28 cellular contexts compared by ENCODE assay signal in the genomic region with DNA sequence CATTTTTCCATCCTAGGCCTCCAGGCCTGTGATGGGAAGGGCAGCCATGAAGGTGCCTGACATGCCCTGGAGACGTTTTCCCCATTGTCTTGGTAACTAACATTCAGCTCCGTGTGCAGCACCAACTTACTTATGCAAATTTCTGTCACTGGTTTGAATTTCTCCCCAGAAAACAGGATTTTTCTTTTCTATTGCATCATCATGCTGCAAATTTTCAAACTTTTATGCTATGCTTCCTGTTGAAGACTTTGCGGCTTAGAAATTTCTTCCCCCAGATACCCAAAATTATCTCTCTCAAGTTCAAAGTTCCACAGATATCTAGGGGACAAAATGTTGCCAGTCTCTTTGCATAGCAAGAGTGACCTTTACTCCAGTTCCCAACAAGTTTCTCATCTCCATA. TPM values are rescaled to one million over a fixed set of nuclear protein-coding genes. Genes with fewer than 3 reads are reported as not detected.
"Had no signal": no experiment of that assay in that cellular context is flagged by ENCODE, and none has a peak within 500 bp of the region (broad histone marks: within the 10 kb centered on the region; RNA-seq: fewer than 3 reads in every experiment).

No MANE protein-coding gene starts in this region.

- H3K36me3 Mint-ChIP-seq: stimulated activated effector memory CD8-positive, alpha-beta T cell treated with anti-CD3 and anti-CD28 coated beads, Interleukin-12 subunit alpha, Interleukin-12 subunit beta, amount 100 ng/mL, for 72 hours; stimulated activated memory B cell treated with anti-CD40 and anti-IgM and Interleukin-4, amounts not matched to agents 10 μg/mL and 1 μg/mL and 100 μg/mL, for 72 hours had no signal

- H3K36me3 ChIP-seq: stomach, suprapubic skin, thoracic aorta, thyroid gland, tibial artery, tibial nerve, transverse colon, upper lobe of left lung, upper lobe of right lung, uterus, vagina had no signal

- H3K4me3 ChIP-seq: stomach, suprapubic skin, testis, thoracic aorta, thyroid gland, tibial artery, tibial nerve, transverse colon, upper lobe of left lung, upper lobe of right lung, uterus, vagina had no signal

- H3K27me3 ChIP-seq: stomach, testis, thyroid gland, tibial artery, tibial nerve, transverse colon, upper lobe of left lung, upper lobe of right lung, uterus, vagina had no signal

- H3K9me3 ChIP-seq: suprapubic skin, testis, thoracic aorta, thyroid gland, tibial artery, transverse colon, upper lobe of left lung, upper lobe of right lung, uterus, vagina had no signal

- H3K4me1 ChIP-seq: stomach, suprapubic skin, testis, thyroid gland, tibial artery, tibial nerve, upper lobe of left lung, upper lobe of right lung, uterus, vagina had no signal

- H3K4me3 Mint-ChIP-seq: stimulated activated effector memory CD8-positive, alpha-beta T cell treated with anti-CD3 and anti-CD28 coated beads, Interleukin-12 subunit alpha, Interleukin-12 subunit beta, amount 100 ng/mL, for 72 hours; stimulated activated memory B cell treated with anti-CD40 and anti-IgM and Interleukin-4, amounts not matched to agents 10 μg/mL and 1 μg/mL and 100 μg/mL, for 72 hours; stimulated activated naive B cell treated with anti-CD40 and anti-IgM and Interleukin-4, amounts not matched to agents 10 μg/mL and 1 μg/mL and 100 μg/mL, for 72 hours; stimulated activated naive CD8-positive, alpha-beta T cell treated with anti-CD3 and anti-CD28 coated beads, Interleukin-15, amount 100 ng/mL, for 72 hours; stimulated activated naive CD8-positive, alpha-beta T cell treated with anti-CD3 and anti-CD28 coated beads, Interleukin-15, Interleukin-2, amounts not matched to agents 100 ng/mL and 50 ng/mL, for 24 hours; type B pancreatic cell had no signal

- FAIRE-seq: urothelium cell line had no signal

- H3K27me3 Mint-ChIP-seq: stimulated activated naive CD8-positive, alpha-beta T cell treated with anti-CD3 and anti-CD28 coated beads, Interleukin-15, amount 100 ng/mL, for 72 hours; type B pancreatic cell had no signal

- H3K9me3 Mint-ChIP-seq: stimulated activated effector memory CD8-positive, alpha-beta T cell treated with anti-CD3 and anti-CD28 coated beads, Interleukin-12 subunit alpha, Interleukin-12 subunit beta, amount 100 ng/mL, for 72 hours; stimulated activated naive B cell treated with anti-CD40 and anti-IgM and Interleukin-4, amounts not matched to agents 10 μg/mL and 1 μg/mL and 100 μg/mL, for 72 hours had no signal

- H3K27ac ChIP-seq: stomach, suprapubic skin, testis, thoracic aorta, thyroid gland, tibial artery, tibial nerve, transverse colon, upper lobe of left lung, upper lobe of right lung, uterus, vagina had no signal

- H3K4me1 Mint-ChIP-seq: stimulated activated effector memory CD8-positive, alpha-beta T cell treated with anti-CD3 and anti-CD28 coated beads, Interleukin-12 subunit alpha, Interleukin-12 subunit beta, amount 100 ng/mL, for 72 hours; stimulated activated memory B cell treated with anti-CD40 and anti-IgM and Interleukin-4, amounts not matched to agents 10 μg/mL and 1 μg/mL and 100 μg/mL, for 72 hours; stimulated activated naive B cell treated with anti-CD40 and anti-IgM and Interleukin-4, amounts not matched to agents 10 μg/mL and 1 μg/mL and 100 μg/mL, for 72 hours; stimulated activated naive CD8-positive, alpha-beta T cell treated with anti-CD3 and anti-CD28 coated beads, Interleukin-15, amount 100 ng/mL, for 72 hours had no signal

- DNase-seq: stimulated activated CD4-positive, alpha-beta T cell treated with anti-CD3 and anti-CD28 coated beads, Interleukin-2, amount 100 ng/mL, for 48 hours; stimulated activated CD4-positive, alpha-beta T cell treated with anti-CD3 and anti-CD28 coated beads, Interleukin-4, amount 100 ng/mL, for 1 hour; stimulated activated CD4-positive, alpha-beta T cell treated with anti-CD3 and anti-CD28 coated beads, Interleukin-4, amount 100 ng/mL, for 24 hours; stimulated activated CD4-positive, alpha-beta T cell treated with anti-CD3 and anti-CD28 coated beads, Interleukin-4, amount 100 ng/mL, for 4 hours; stimulated activated CD8-positive, alpha-beta memory T cell treated with anti-CD3 and anti-CD28 coated beads, Interleukin-4, amount 100 ng/mL, for 48 hours; stimulated activated naive B cell treated with anti-CD40 and anti-IgM and Interleukin-4, amounts not matched to agents 10 μg/mL and 1 μg/mL and 100 μg/mL, for 72 hours; stimulated activated naive CD4-positive, alpha-beta T cell; stimulated activated naive CD4-positive, alpha-beta T cell treated with Interleukin-2 at 50 U/mL for 16 hours; stimulated activated naive CD8-positive, alpha-beta T cell treated with anti-CD3 and anti-CD28 coated beads, Interleukin-15, amount 100 ng/mL, for 72 hours; stimulated activated naive CD8-positive, alpha-beta T cell treated with anti-CD3 and anti-CD28 coated beads, Interleukin-15, Interleukin-2, amounts not matched to agents 100 U/mL and 50 U/mL, for 24 hours; stomach; substantia nigra; testis; thyroid gland; tibial artery; transverse colon; upper lobe of left lung; upper lobe of right lung; uterus had no signal

- ATAC-seq: stimulated activated effector memory CD8-positive, alpha-beta T cell treated with anti-CD3 and anti-CD28 coated beads, Interleukin-12 subunit alpha, Interleukin-12 subunit beta, amount 100 ng/mL, for 72 hours; stimulated activated memory B cell treated with anti-CD40 and anti-IgM and Interleukin-4, amounts not matched to agents 10 μg/mL and 1 μg/mL and 100 μg/mL, for 72 hours; stimulated activated naive B cell treated with anti-CD40 and anti-IgM and Interleukin-4, amounts not matched to agents 10 μg/mL and 1 μg/mL and 100 μg/mL, for 72 hours; stimulated activated naive CD8-positive, alpha-beta T cell treated with anti-CD3 and anti-CD28 coated beads, Interleukin-15, amount 100 ng/mL, for 72 hours; stimulated activated naive CD8-positive, alpha-beta T cell treated with anti-CD3 and anti-CD28 coated beads, Interleukin-15, Interleukin-2, amounts not matched to agents 100 U/mL and 50 U/mL, for 24 hours; upper lobe of right lung had no signal

- H3K27ac Mint-ChIP-seq: stimulated activated effector memory CD8-positive, alpha-beta T cell treated with anti-CD3 and anti-CD28 coated beads, Interleukin-12 subunit alpha, Interleukin-12 subunit beta, amount 100 ng/mL, for 72 hours; stimulated activated memory B cell treated with anti-CD40 and anti-IgM and Interleukin-4, amounts not matched to agents 10 μg/mL and 1 μg/mL and 100 μg/mL, for 72 hours; stimulated activated naive B cell treated with anti-CD40 and anti-IgM and Interleukin-4, amounts not matched to agents 10 μg/mL and 1 μg/mL and 100 μg/mL, for 72 hours; stimulated activated naive CD8-positive, alpha-beta T cell treated with anti-CD3 and anti-CD28 coated beads, Interleukin-15, amount 100 ng/mL, for 72 hours; stimulated activated naive CD8-positive, alpha-beta T cell treated with anti-CD3 and anti-CD28 coated beads, Interleukin-15, Interleukin-2, amounts not matched to agents 100 ng/mL and 50 ng/mL, for 24 hours; type B pancreatic cell had no signal

RNA-seq across cellular contexts. Expression of a gene that starts 47.6 kb away (rescaled TPM):
- total RNA-seq: vagina had no signal
